12 cellular contexts compared by ENCODE assay signal in genomic region chr15:101255615-101256350, GRCh38. TPM values are rescaled to one million over a fixed set of nuclear protein-coding genes. Genes with fewer than 3 reads are reported as not detected.
A peak's percentile ranks its signal among the peaks of the same experiment; 100 is the strongest.
DNase-seq lines count a peak whose midpoint lies in the region; ATAC-seq and TF ChIP-seq lines count a peak whose summit lies in the region.
"Had no signal": no experiment of that assay in that cellular context is flagged by ENCODE, and none has a peak within 500 bp of the region (broad histone marks: within the 10 kb centered on the region; RNA-seq: fewer than 3 reads in every experiment).

No MANE protein-coding gene starts in this region.

- ATAC-seq in GM19397 (IDR thresholded peaks at IDR 0.05; ENCODE audit: unreplicated experiment): no peak
- ATAC-seq: activated T-helper 17 cell treated with anti-CD3 and anti-CD28 coated beads, Interleukin-2, amount 50 U/mL, for 72 hours had no signal

- DNase-seq in ELF-1 (ENCODE audit: low read depth, low spot score) (peak; percentile 45), NCI-H226 (peak; percentile 53), dermis blood vessel endothelial cell (peak; percentile 91), lung microvascular endothelial cell (ENCODE audit: low read depth in 2 of 2) (peak; percentile 60 to 86), RPMI8226 (no peak), chondrocyte (ENCODE audit: low spot score) (no peak), NCI-H187 treated with DMSO at 0.1 percent for 48 hours (lab: John Stamatoyannopoulos, UW) (no peak)
- DNase-seq: dorsolateral prefrontal cortex, Karpas-422, transverse colon had no signal

- peaks cover 16% of the 10 kb centered on the region for H3K4me1 Mint-ChIP-seq in chondrocyte (ENCODE audit: low read depth)

- no peak overlapping the region for H3K4me3 Mint-ChIP-seq in chondrocyte (ENCODE audit: unreplicated experiment)
- H3K4me3 Mint-ChIP-seq: activated T-helper 17 cell treated with anti-CD3 and anti-CD28 coated beads, Interleukin-2, amount 50 U/mL, for 72 hours had no signal

- no peaks in the 10 kb centered on the region for H3K36me3 Mint-ChIP-seq in chondrocyte (ENCODE audit: low read depth)

- H3K9me3 Mint-ChIP-seq in chondrocyte (ENCODE audit: low read depth): no peaks in the 10 kb centered on the region
- H3K9me3 Mint-ChIP-seq: activated T-helper 17 cell treated with anti-CD3 and anti-CD28 coated beads, Interleukin-2, amount 50 U/mL, for 72 hours had no signal

- no peak overlapping the region for H3K27ac Mint-ChIP-seq in chondrocyte (ENCODE audit: unreplicated experiment)
- H3K27ac Mint-ChIP-seq: activated T-helper 17 cell treated with anti-CD3 and anti-CD28 coated beads, Interleukin-2, amount 50 U/mL, for 72 hours had no signal

- TF ChIP-seq CTCF in chondrocyte (IDR thresholded peaks at IDR 0.05): no peak

- H3K27me3 Mint-ChIP-seq in chondrocyte (ENCODE audit: low read depth): peaks cover 3% of the 10 kb centered on the region

RNA-seq across cellular contexts. Expression of gene CHSY1, which starts 3.9 kb away (rescaled TPM):
- total RNA-seq in dermis blood vessel endothelial cell (47.7 and 49.0 TPM in 2 replicates), lung microvascular endothelial cell (22.2 and 31.9 TPM in 2 replicates), chondrocyte (41.2 to 60.9 TPM (median 58.5 TPM) in 3 replicates)

RNA-seq across cellular contexts. Expression of gene SELENOS, which starts 21.5 kb away (rescaled TPM):
- 56.2 and 82.7 TPM in 2 replicates for total RNA-seq in dermis blood vessel endothelial cell
- total RNA-seq in lung microvascular endothelial cell: 39.7 and 83.1 TPM in 2 replicates
- 68.0 to 87.8 TPM (median 84.8 TPM) in 3 replicates for total RNA-seq in chondrocyte

RNA-seq across cellular contexts. Expression of gene SNRPA1, which starts 39.3 kb away (rescaled TPM):
- total RNA-seq in dermis blood vessel endothelial cell (13.3 and 22.9 TPM in 2 replicates), lung microvascular endothelial cell (9.2 and 9.5 TPM in 2 replicates), chondrocyte (35.5 to 68.0 TPM (median 35.7 TPM) in 3 replicates)

Comparison
In these comparisons a context has a peak if more than half of its experiments do, and no peak if none do; other contexts are left out.
1. DNase-seq: peak in ELF-1 (single experiment), NCI-H226 (single experiment), dermis blood vessel endothelial cell (single experiment) and lung microvascular endothelial cell (2 of 2); none in RPMI8226 (single experiment), chondrocyte (single experiment) and NCI-H187 treated with DMSO at 0.1 percent for 48 hours (single experiment).